8 cellular contexts compared by ENCODE assay signal in the genomic region with DNA sequence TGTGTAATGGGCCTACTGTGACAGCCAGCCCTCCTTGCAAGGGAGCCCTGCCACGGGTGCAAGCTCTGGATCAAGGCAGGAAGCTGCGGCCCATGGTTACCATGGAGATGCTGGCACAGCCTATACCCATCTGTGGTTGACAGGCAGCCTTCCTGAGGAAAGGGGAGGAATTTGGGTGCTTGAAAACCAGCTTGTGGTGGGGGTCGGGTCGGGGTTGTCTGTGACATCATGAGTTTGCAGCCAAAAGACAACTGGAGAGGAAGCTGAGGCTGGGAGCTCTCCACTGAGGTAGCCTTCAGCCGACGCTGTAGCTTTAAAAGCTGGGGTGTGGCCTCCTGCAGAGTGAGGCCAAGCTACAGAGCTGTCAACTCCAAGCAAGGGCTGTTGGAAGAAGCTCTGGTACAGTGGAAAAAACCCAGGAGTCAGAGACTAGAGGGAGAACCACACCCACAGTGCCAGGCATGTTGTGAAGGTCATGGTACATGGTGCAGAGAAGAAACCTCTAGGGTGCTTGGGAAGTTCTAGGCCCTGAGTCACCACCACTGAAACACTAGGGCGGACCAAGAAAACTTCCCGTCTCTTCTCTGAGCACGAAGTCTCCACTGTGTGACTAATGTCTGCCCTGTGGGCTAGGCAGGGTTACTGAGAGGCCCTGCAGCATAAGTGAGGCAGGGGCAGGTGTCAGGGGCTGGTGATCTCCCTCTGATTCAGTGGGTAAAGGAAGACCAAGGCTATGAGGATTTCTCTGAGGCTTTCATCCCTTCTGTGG. TPM values are rescaled to one million over a fixed set of nuclear protein-coding genes. Genes with fewer than 3 reads are reported as not detected.
DNase-seq lines count a peak whose midpoint lies in the region; ATAC-seq and TF ChIP-seq lines count a peak whose summit lies in the region.

No MANE protein-coding gene starts in this region.

- H3K27ac Mint-ChIP-seq in activated naive CD8-positive, alpha-beta T cell treated with anti-CD3 and anti-CD28 coated beads, Interleukin-2, amount 50 U/mL, for 24 hours = peak overlapping the region; percentile 99

- H3K9me3 ChIP-seq in heart right ventricle = no peaks in the 10 kb centered on the region

- H3K4me1 Mint-ChIP-seq in activated naive CD8-positive, alpha-beta T cell treated with anti-CD3 and anti-CD28 coated beads, Interleukin-2, amount 50 U/mL, for 24 hours = peaks cover 33% of the 10 kb centered on the region

- ATAC-seq in GM19397 (IDR thresholded peaks at IDR 0.05; ENCODE audit: unreplicated experiment) = peak; percentile 82
- ATAC-seq in HG03460 (IDR thresholded peaks at IDR 0.05; ENCODE audit: unreplicated experiment) = peak; percentile 82
- ATAC-seq in SK-N-SH treated with all-trans-retinoic acid at 6 μM for 48 hours = peak; percentile 88
- ATAC-seq in activated naive CD8-positive, alpha-beta T cell treated with anti-CD3 and anti-CD28 coated beads, Interleukin-2, amount 50 U/mL, for 24 hours = peak; percentile 98
- peak; percentile 87 to 96 (median 90) for ATAC-seq in heart right ventricle

- no peaks in the 10 kb centered on the region for H3K9me3 Mint-ChIP-seq in activated naive CD8-positive, alpha-beta T cell treated with anti-CD3 and anti-CD28 coated beads, Interleukin-2, amount 50 U/mL, for 24 hours

- WGBS in heart right ventricle, 2 donors = 21 to 26% methylated on average over 9 of the region's 9 CpGs

- H3K27ac ChIP-seq in heart right ventricle = peak overlapping the region; percentile 89 to 98 (median 94)

- no peaks in the 10 kb centered on the region for H3K27me3 Mint-ChIP-seq in activated naive CD8-positive, alpha-beta T cell treated with anti-CD3 and anti-CD28 coated beads, Interleukin-2, amount 50 U/mL, for 24 hours

- intact Hi-C loops in heart right ventricle (cut with DNase I) = loop anchor here in 3 of 10 donors (1.0 to 5.0 kb wide), 4 partner anchors 11 to 61 kb away; a partner anchor contains a TSS

- DNase-seq in COR-L47 (lab: John Stamatoyannopoulos, UW) (peak; percentile 47), heart right ventricle (peak; percentile 56 to 74), retina (peak; percentile 65), OCI-M2 (lab: John Stamatoyannopoulos, UW; ENCODE audit: unreplicated experiment) (no peak)
- DNase-seq in activated naive CD8-positive, alpha-beta T cell treated with anti-CD3 and anti-CD28 coated beads, Interleukin-2, amount 50 U/mL, for 24 hours = peak; percentile 77

- TF ChIP-seq CTCF in heart right ventricle (IDR thresholded peaks at IDR 0.05) = no peak

- peak overlapping the region; percentile 71 for H3K4me3 Mint-ChIP-seq in activated naive CD8-positive, alpha-beta T cell treated with anti-CD3 and anti-CD28 coated beads, Interleukin-2, amount 50 U/mL, for 24 hours

- no peaks in the 10 kb centered on the region for H3K36me3 Mint-ChIP-seq in activated naive CD8-positive, alpha-beta T cell treated with anti-CD3 and anti-CD28 coated beads, Interleukin-2, amount 50 U/mL, for 24 hours (ENCODE audit: low read depth)

- H3K36me3 ChIP-seq in heart right ventricle = no peaks in the 10 kb centered on the region

- H3K4me1 ChIP-seq in heart right ventricle = peaks cover 13 to 32% (median 26%) of the 10 kb centered on the region in 9 donors

- peak overlapping the region in 1 of 10 donors; percentile 4 for H3K4me3 ChIP-seq in heart right ventricle

- H3K27me3 ChIP-seq in heart right ventricle = no peaks in the 10 kb centered on the region

TF ChIP-seq in SK-N-SH treated with all-trans-retinoic acid at 6 μM for 48 hours, 23 proteins besides CTCF, POLR2A, EP300 and RAD21:
- TF ChIP-seq, protein P1, sequence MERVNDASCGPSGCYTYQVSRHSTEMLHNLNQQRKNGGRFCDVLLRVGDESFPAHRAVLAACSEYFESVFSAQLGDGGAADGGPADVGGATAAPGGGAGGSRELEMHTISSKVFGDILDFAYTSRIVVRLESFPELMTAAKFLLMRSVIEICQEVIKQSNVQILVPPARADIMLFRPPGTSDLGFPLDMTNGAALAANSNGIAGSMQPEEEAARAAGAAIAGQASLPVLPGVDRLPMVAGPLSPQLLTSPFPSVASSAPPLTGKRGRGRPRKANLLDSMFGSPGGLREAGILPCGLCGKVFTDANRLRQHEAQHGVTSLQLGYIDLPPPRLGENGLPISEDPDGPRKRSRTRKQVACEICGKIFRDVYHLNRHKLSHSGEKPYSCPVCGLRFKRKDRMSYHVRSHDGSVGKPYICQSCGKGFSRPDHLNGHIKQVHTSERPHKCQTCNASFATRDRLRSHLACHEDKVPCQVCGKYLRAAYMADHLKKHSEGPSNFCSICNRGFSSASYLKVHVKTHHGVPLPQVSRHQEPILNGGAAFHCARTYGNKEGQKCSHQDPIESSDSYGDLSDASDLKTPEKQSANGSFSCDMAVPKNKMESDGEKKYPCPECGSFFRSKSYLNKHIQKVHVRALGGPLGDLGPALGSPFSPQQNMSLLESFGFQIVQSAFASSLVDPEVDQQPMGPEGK (CRISPR knock-in tag; IDR thresholded peaks at IDR 0.05; ENCODE audit: borderline replicate concordance) = no peak
- TF ChIP-seq, protein P2, sequence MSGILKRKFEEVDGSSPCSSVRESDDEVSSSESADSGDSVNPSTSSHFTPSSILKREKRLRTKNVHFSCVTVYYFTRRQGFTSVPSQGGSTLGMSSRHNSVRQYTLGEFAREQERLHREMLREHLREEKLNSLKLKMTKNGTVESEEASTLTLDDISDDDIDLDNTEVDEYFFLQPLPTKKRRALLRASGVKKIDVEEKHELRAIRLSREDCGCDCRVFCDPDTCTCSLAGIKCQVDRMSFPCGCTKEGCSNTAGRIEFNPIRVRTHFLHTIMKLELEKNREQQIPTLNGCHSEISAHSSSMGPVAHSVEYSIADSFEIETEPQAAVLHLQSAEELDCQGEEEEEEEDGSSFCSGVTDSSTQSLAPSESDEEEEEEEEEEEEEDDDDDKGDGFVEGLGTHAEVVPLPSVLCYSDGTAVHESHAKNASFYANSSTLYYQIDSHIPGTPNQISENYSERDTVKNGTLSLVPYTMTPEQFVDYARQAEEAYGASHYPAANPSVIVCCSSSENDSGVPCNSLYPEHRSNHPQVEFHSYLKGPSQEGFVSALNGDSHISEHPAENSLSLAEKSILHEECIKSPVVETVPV (CRISPR knock-in tag; IDR thresholded peaks at IDR 0.05) = no peak
- no peak for TF ChIP-seq ZC3H10 (CRISPR knock-in tag; IDR thresholded peaks at IDR 0.05)
- no peak for TF ChIP-seq ISL1 (CRISPR knock-in tag; IDR thresholded peaks at IDR 0.05)
- TF ChIP-seq, protein P3, sequence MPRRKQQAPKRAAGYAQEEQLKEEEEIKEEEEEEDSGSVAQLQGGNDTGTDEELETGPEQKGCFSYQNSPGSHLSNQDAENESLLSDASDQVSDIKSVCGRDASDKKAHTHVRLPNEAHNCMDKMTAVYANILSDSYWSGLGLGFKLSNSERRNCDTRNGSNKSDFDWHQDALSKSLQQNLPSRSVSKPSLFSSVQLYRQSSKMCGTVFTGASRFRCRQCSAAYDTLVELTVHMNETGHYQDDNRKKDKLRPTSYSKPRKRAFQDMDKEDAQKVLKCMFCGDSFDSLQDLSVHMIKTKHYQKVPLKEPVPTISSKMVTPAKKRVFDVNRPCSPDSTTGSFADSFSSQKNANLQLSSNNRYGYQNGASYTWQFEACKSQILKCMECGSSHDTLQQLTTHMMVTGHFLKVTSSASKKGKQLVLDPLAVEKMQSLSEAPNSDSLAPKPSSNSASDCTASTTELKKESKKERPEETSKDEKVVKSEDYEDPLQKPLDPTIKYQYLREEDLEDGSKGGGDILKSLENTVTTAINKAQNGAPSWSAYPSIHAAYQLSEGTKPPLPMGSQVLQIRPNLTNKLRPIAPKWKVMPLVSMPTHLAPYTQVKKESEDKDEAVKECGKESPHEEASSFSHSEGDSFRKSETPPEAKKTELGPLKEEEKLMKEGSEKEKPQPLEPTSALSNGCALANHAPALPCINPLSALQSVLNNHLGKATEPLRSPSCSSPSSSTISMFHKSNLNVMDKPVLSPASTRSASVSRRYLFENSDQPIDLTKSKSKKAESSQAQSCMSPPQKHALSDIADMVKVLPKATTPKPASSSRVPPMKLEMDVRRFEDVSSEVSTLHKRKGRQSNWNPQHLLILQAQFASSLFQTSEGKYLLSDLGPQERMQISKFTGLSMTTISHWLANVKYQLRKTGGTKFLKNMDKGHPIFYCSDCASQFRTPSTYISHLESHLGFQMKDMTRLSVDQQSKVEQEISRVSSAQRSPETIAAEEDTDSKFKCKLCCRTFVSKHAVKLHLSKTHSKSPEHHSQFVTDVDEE (CRISPR knock-in tag; IDR thresholded peaks at IDR 0.05) = no peak
- TF ChIP-seq ARNTL (CRISPR knock-in tag; IDR thresholded peaks at IDR 0.05; ENCODE audit: borderline replicate concordance, low read depth) = no peak
- TF ChIP-seq TOX (CRISPR knock-in tag; IDR thresholded peaks at IDR 0.05; ENCODE audit: borderline replicate concordance) = no peak
- TF ChIP-seq, protein P4, sequence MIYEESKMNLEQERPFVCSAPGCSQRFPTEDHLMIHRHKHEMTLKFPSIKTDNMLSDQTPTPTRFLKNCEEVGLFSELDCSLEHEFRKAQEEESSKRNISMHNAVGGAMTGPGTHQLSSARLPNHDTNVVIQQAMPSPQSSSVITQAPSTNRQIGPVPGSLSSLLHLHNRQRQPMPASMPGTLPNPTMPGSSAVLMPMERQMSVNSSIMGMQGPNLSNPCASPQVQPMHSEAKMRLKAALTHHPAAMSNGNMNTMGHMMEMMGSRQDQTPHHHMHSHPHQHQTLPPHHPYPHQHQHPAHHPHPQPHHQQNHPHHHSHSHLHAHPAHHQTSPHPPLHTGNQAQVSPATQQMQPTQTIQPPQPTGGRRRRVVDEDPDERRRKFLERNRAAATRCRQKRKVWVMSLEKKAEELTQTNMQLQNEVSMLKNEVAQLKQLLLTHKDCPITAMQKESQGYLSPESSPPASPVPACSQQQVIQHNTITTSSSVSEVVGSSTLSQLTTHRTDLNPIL (CRISPR knock-in tag; IDR thresholded peaks at IDR 0.05; ENCODE audit: low read depth) = no peak

RNA-seq across cellular contexts. Expression of a gene that starts 10.8 kb away (rescaled TPM):
- total RNA-seq in heart right ventricle = 100 to 1,000 TPM; 165 to 918 (median 298) TPM
- 100 to 1,000 TPM; 121 to 840 TPM for polyA plus RNA-seq in heart right ventricle

RNA-seq across cellular contexts. Expression of a gene that starts 28.5 kb away (rescaled TPM):
- total RNA-seq in heart right ventricle = 1 to 10 TPM in 3 of 10 donors, under 1 TPM in 1, not detected in 6; 0.37 to 3.1 (median 2.6) TPM
- under 1 TPM in 1 of 2 donors, not detected in 1; 0.37 TPM for polyA plus RNA-seq in heart right ventricle
